ENCODE assay signal across 8 cellular contexts in genomic region chr12:69900720-69901131, GRCh38.
DNase-seq lines count a peak whose midpoint lies in the region; ATAC-seq and TF ChIP-seq lines count a peak whose summit lies in the region.

No MANE protein-coding gene starts in this region.

- no peak overlapping the region for H3K27ac ChIP-seq in lung (ENCODE audit: low read depth in 1 of 2, low read length in 1 of 2)

- H3K27me3 ChIP-seq in lung (ENCODE audit: control insufficient read depth, insufficient read depth): no peaks in the 10 kb centered on the region

- 0 to 2% methylated on average over 4 of the region's 4 CpGs for WGBS in lung, 2 donors

- no peaks in the 10 kb centered on the region for H3K36me3 ChIP-seq in lung (ENCODE audit: control insufficient read depth in 2 of 2, insufficient read depth in 2 of 2, low read length in 2 of 2)

- TF ChIP-seq CTCF in AG09309 (IDR thresholded peaks at IDR 0.05; ENCODE audit: control insufficient read depth, insufficient read depth, low read depth, low read length, missing control alignments) (peak; percentile 71), choroid plexus epithelial cell (conservative IDR thresholded peaks at IDR 0.05; ENCODE audit: low read depth, low read length) (peak; percentile 77), lung (IDR thresholded peaks at IDR 0.05; ENCODE audit: control extremely low read depth, extremely low read depth) (peak; percentile 64)

- H3K4me1 ChIP-seq in lung (ENCODE audit: control insufficient read depth in 2 of 2, insufficient read depth in 2 of 2, low read length in 2 of 2): peaks cover 2 to 3% of the 10 kb centered on the region in 2 donors

- no peaks in the 10 kb centered on the region for H3K9me3 ChIP-seq in lung (ENCODE audit: control insufficient read depth in 2 of 2, insufficient read depth in 1 of 2, low read length in 1 of 2)

- peak; percentile 70 for ATAC-seq in GM18861 (IDR thresholded peaks at IDR 0.05; ENCODE audit: unreplicated experiment)
- peak; percentile 72 for ATAC-seq in HG03196 (IDR thresholded peaks at IDR 0.05; ENCODE audit: unreplicated experiment)
- ATAC-seq in lung (ENCODE audit: insufficient read depth, low FRiP score): peak; percentile 38

- H3K4me3 ChIP-seq in AG09309 (ENCODE audit: control insufficient read depth, low read depth, low read length) (no peak overlapping the region), choroid plexus epithelial cell (ENCODE audit: low read depth, low read length) (no peak overlapping the region), lung (no peak overlapping the region)

- DNase-seq in AG09309 (ENCODE audit: low read depth) (no peak), NCI-H226 (peak; percentile 46), choroid plexus epithelial cell (ENCODE audit: low read depth) (peak; percentile 79), lung (ENCODE audit: low spot score) (peak; percentile 81)
- DNase-seq in activated CD4-positive, alpha-beta T cell treated with anti-CD3 and anti-CD28 coated beads for 1 hour: peak; percentile 26
- DNase-seq in stimulated activated CD8-positive, alpha-beta memory T cell treated with anti-CD3 and anti-CD28 coated beads, Interleukin-15, amount 100 ng/mL, for 24 hours (ENCODE audit: low read depth): peak; percentile 37
